Comparison of ENCODE assay signal across 7 cellular contexts in genomic region chr3:45380825-45381167, GRCh38. TPM values are rescaled to one million over a fixed set of nuclear protein-coding genes. Genes with fewer than 3 reads are reported as not detected.
DNase-seq lines count a peak whose midpoint lies in the region; ATAC-seq and TF ChIP-seq lines count a peak whose summit lies in the region.
"Not testable (repeated sequence)": the region's sequence is repeated elsewhere in the genome, so short reads cannot be mapped to it uniquely, and the experiment has no call there.

No MANE protein-coding gene starts in this region.

- not testable (repeated sequence) for H3K9me2 ChIP-seq in MM.1S (replicated peaks; ENCODE audit: insufficient read depth, low read length)

- not testable (repeated sequence) for H3K4me3 ChIP-seq in DND-41 (ENCODE audit: low read depth in 1 of 2, low read length in 2 of 2); MM.1S (ENCODE audit: low read length); neural progenitor cell

- H3K27me3 ChIP-seq in DND-41 (ENCODE audit: insufficient read depth, low read length, poor library complexity); MM.1S (replicated peaks; ENCODE audit: insufficient read depth, low read length); neural progenitor cell: not testable (repeated sequence)

- peak overlapping the region; percentile 47 for H3K27ac Mint-ChIP-seq in activated naive CD4-positive, alpha-beta T cell treated with anti-CD3 and anti-CD28 coated beads, Interleukin-2, amount 10 ng/mL, durations not matched to agents 7 days and 5 days
- H3K27ac Mint-ChIP-seq in brain (peak overlapping the region in 3 of 5 experiments; percentile 48 to 91 (median 84)), endothelial cell (ENCODE audit: unreplicated experiment) (peak overlapping the region; percentile 49)
- H3K27ac Mint-ChIP-seq in neural progenitor cell = not testable (repeated sequence)

- peak overlapping the region; percentile 48 for H3K4me2 ChIP-seq in DND-41 (ENCODE audit: insufficient read depth, low read length)
- H3K4me2 ChIP-seq in MM.1S (ENCODE audit: low read depth, low read length) = peak overlapping the region; percentile 46; the same call in 1 of the 2 replicates
- not testable (repeated sequence) for H3K4me2 ChIP-seq in neural progenitor cell

- H3K4me1 Mint-ChIP-seq in activated naive CD4-positive, alpha-beta T cell treated with anti-CD3 and anti-CD28 coated beads, Interleukin-2, amount 10 ng/mL, durations not matched to agents 7 days and 5 days = peaks cover 46% of the 10 kb centered on the region
- H3K4me1 Mint-ChIP-seq in brain (peaks cover 11% of the 10 kb centered on the region), endothelial cell (ENCODE audit: unreplicated experiment) (peaks cover 23% of the 10 kb centered on the region)
- not testable (repeated sequence) for H3K4me1 Mint-ChIP-seq in neural progenitor cell

- not testable (repeated sequence) for ATAC-seq in DND-41 (ENCODE audit: insufficient read depth, low read depth)

- not testable (repeated sequence) for H3K79me2 ChIP-seq in DND-41 (ENCODE audit: insufficient read depth, low read length); MM.1S (ENCODE audit: low read length); neural progenitor cell (ENCODE audit: low read depth)

- peaks cover 38% of the 10 kb centered on the region for H3K9me3 Mint-ChIP-seq in activated naive CD4-positive, alpha-beta T cell treated with anti-CD3 and anti-CD28 coated beads, Interleukin-2, amount 10 ng/mL, durations not matched to agents 7 days and 5 days
- H3K9me3 Mint-ChIP-seq in brain = peaks cover 10 to 39% (median 19%) of the 10 kb centered on the region in 5 experiments
- H3K9me3 Mint-ChIP-seq in endothelial cell (ENCODE audit: unreplicated experiment); neural progenitor cell: not testable (repeated sequence)

- H3K4me3 Mint-ChIP-seq in activated naive CD4-positive, alpha-beta T cell treated with anti-CD3 and anti-CD28 coated beads, Interleukin-2, amount 10 ng/mL, durations not matched to agents 7 days and 5 days; brain; neural progenitor cell: not testable (repeated sequence)
- peak overlapping the region; percentile 28 for H3K4me3 Mint-ChIP-seq in endothelial cell (ENCODE audit: unreplicated experiment)

- DNase-seq in DND-41; MM.1S; activated naive CD4-positive, alpha-beta T cell treated with anti-CD3 and anti-CD28 coated beads, Interleukin-2, amount 10 ng/mL, durations not matched to agents 7 days and 5 days; endothelial cell (ENCODE audit: low spot score); neural progenitor cell (ENCODE audit: low spot score): not testable (repeated sequence)

- peaks cover 33% of the 10 kb centered on the region for H3K36me3 Mint-ChIP-seq in activated naive CD4-positive, alpha-beta T cell treated with anti-CD3 and anti-CD28 coated beads, Interleukin-2, amount 10 ng/mL, durations not matched to agents 7 days and 5 days
- not testable (repeated sequence) for H3K36me3 Mint-ChIP-seq in brain; endothelial cell (ENCODE audit: low read depth, unreplicated experiment); neural progenitor cell

- peak overlapping the region; percentile 33; the same call in 1 of the 2 replicates for H3K9ac ChIP-seq in DND-41 (ENCODE audit: low read depth, low read length)
- not testable (repeated sequence) for H3K9ac ChIP-seq in MM.1S (ENCODE audit: low read length); neural progenitor cell

- H3K27me3 Mint-ChIP-seq in activated naive CD4-positive, alpha-beta T cell treated with anti-CD3 and anti-CD28 coated beads, Interleukin-2, amount 10 ng/mL, durations not matched to agents 7 days and 5 days = peaks cover 37% of the 10 kb centered on the region
- H3K27me3 Mint-ChIP-seq in brain; endothelial cell (ENCODE audit: unreplicated experiment); neural progenitor cell (ENCODE audit: insufficient read depth, low read depth): not testable (repeated sequence)

- H3F3A ChIP-seq in MM.1S (ENCODE audit: insufficient read depth, low read length); neural progenitor cell (ENCODE audit: low read depth): not testable (repeated sequence)

- H3K4me1 ChIP-seq in DND-41 (ENCODE audit: insufficient read depth, low read length) (peaks cover 24% of the 10 kb centered on the region), MM.1S (ENCODE audit: low read length) (peaks cover 14% of the 10 kb centered on the region)
- not testable (repeated sequence) for H3K4me1 ChIP-seq in neural progenitor cell

- H3K36me3 ChIP-seq in DND-41 (ENCODE audit: insufficient read depth, low read length); MM.1S (replicated peaks; ENCODE audit: insufficient read depth, low read length); neural progenitor cell: not testable (repeated sequence)

- H3K9me3 ChIP-seq in DND-41 (ENCODE audit: insufficient read depth, low read length, severe bottlenecking); MM.1S (replicated peaks; ENCODE audit: insufficient read depth, low read length); neural progenitor cell (ENCODE audit: low read depth): not testable (repeated sequence)

- H2AFZ ChIP-seq in DND-41 (ENCODE audit: low read depth, low read length) (peak overlapping the region; percentile 53), MM.1S (ENCODE audit: low read length) (peak overlapping the region; percentile 59; the same call in 1 of the 2 replicates), neural progenitor cell (replicated peaks) (peak overlapping the region; percentile 64)

- CTCF ChIA-PET in activated naive CD4-positive, alpha-beta T cell treated with anti-CD3 and anti-CD28 coated beads, Interleukin-2, amount 10 ng/mL, durations not matched to agents 7 days and 5 days (lab: Charles Lee) = not testable (repeated sequence)

- not testable (repeated sequence) for TF ChIP-seq CTCF in DND-41 (IDR thresholded peaks at IDR 0.05; ENCODE audit: borderline replicate concordance, extremely low read depth, low read length, poor library complexity, severe bottlenecking); MM.1S (IDR thresholded peaks at IDR 0.05; ENCODE audit: low read length); VCaP (conservative IDR thresholded peaks at IDR 0.05); brain (conservative IDR thresholded peaks at IDR 0.05); endothelial cell (IDR thresholded peaks at IDR 0.05; ENCODE audit: unreplicated experiment); neural progenitor cell (IDR thresholded peaks at IDR 0.05)

- H3K27ac ChIP-seq in DND-41 (ENCODE audit: low read length) = peak overlapping the region; percentile 69
- H3K27ac ChIP-seq in MM.1S (ENCODE audit: low read length); neural progenitor cell: not testable (repeated sequence)
- H3K27ac ChIP-seq in VCaP = peak overlapping the region; percentile 32

- not testable (repeated sequence) for H4K20me1 ChIP-seq in DND-41 (ENCODE audit: insufficient read depth, low read length); MM.1S (ENCODE audit: insufficient read depth, low read length); neural progenitor cell (ENCODE audit: low read depth)

RNA-seq across cellular contexts. Expression of gene LARS2, which starts 7.6 kb away (rescaled TPM):
- polyA plus RNA-seq in brain (ENCODE audit: insufficient read depth, low read depth, low replicate concordance) = 13.1 TPM
- 22.5 TPM for total RNA-seq in endothelial cell (ENCODE audit: unreplicated experiment)
- 24.8 and 30.9 TPM in 2 replicates for total RNA-seq in neural progenitor cell (ENCODE audit: low replicate concordance)
